ENCODE assay signal across 2 cellular contexts in genomic region chr16:10579965-10580918, GRCh38.
A peak's percentile ranks its signal among the peaks of the same experiment; 100 is the strongest.
TF ChIP-seq lines count a peak whose summit lies in the region.

Gene EMP2, minus strand, starts transcription at chr16:10580598. Its CDS starts 32,981 bp downstream, at chr16:10547617.

TF ChIP-seq in Ishikawa, 13 proteins besides CTCF, POLR2A, EP300 and RAD21 (continued from another document):
- peak; percentile 96 for TF ChIP-seq ZBTB7A (IDR thresholded peaks at IDR 0.05; ENCODE audit: low read depth)
TF ChIP-seq in Ishikawa: peak in this region for 6.

TF ChIP-seq in WTC11, 78 proteins besides CTCF, POLR2A, EP300 and RAD21 (continued from another document and continues in another):
- TF ChIP-seq ARID4B (CRISPR knock-in tag; IDR thresholded peaks at IDR 0.05; ENCODE audit: borderline replicate concordance) (peak; percentile 25; the same call in 1 of the 2 replicates), ZNF416 (CRISPR knock-in tag; IDR thresholded peaks at IDR 0.05) (no peak), AR (CRISPR knock-in tag; IDR thresholded peaks at IDR 0.05) (no peak), ZNF425 (CRISPR knock-in tag; conservative IDR thresholded peaks at IDR 0.05) (no peak), JAZF1 (CRISPR knock-in tag; IDR thresholded peaks at IDR 0.05) (no peak), ZNF423 (CRISPR knock-in tag; IDR thresholded peaks at IDR 0.05) (no peak), ZNF512 (CRISPR knock-in tag; IDR thresholded peaks at IDR 0.05; ENCODE audit: borderline replicate concordance) (no peak), MAX (CRISPR knock-in tag; IDR thresholded peaks at IDR 0.05) (peak; percentile 83), CDX4 (CRISPR knock-in tag; IDR thresholded peaks at IDR 0.05; ENCODE audit: borderline replicate concordance) (no peak), USF2 (CRISPR knock-in tag; IDR thresholded peaks at IDR 0.05) (no peak), TEAD4 (CRISPR knock-in tag; IDR thresholded peaks at IDR 0.05) (no peak), ZSCAN18 (CRISPR knock-in tag; IDR thresholded peaks at IDR 0.05) (no peak), FOXP1 (CRISPR knock-in tag; IDR thresholded peaks at IDR 0.05; ENCODE audit: borderline replicate concordance) (no peak), NFYB (CRISPR knock-in tag; conservative IDR thresholded peaks at IDR 0.05; ENCODE audit: low read depth) (no peak; the same call in 1 of the 2 replicates), PRDM15 (CRISPR knock-in tag; IDR thresholded peaks at IDR 0.05) (peak; percentile 85), IRF2 (CRISPR knock-in tag; IDR thresholded peaks at IDR 0.05; ENCODE audit: borderline replicate concordance, low read depth) (no peak), ESRRA (CRISPR knock-in tag; IDR thresholded peaks at IDR 0.05; ENCODE audit: borderline replicate concordance) (no peak), ZBTB43 (CRISPR knock-in tag; IDR thresholded peaks at IDR 0.05) (no peak; the same call in 1 of the 2 replicates), ZMAT4 (CRISPR knock-in tag; IDR thresholded peaks at IDR 0.05) (no peak), FOXJ3 (CRISPR knock-in tag; IDR thresholded peaks at IDR 0.05; ENCODE audit: borderline replicate concordance) (no peak), ZNF281 (CRISPR knock-in tag; IDR thresholded peaks at IDR 0.05) (no peak; the same call in 1 of the 2 replicates), ZNF138 (CRISPR knock-in tag; conservative IDR thresholded peaks at IDR 0.05) (no peak), RELA (CRISPR knock-in tag; IDR thresholded peaks at IDR 0.05; ENCODE audit: borderline replicate concordance) (no peak; the same call in 1 of the 2 replicates), ATF1 (CRISPR knock-in tag; IDR thresholded peaks at IDR 0.05) (no peak)
